Comparison of ENCODE assay signal across 15 cellular contexts in genomic region chr2:44713170-44713569, GRCh38.
DNase-seq lines count a peak whose midpoint lies in the region; ATAC-seq lines count a peak whose summit lies in the region.
"Had no signal": no experiment of that assay in that cellular context is flagged by ENCODE, and none has a peak within 500 bp of the region (broad histone marks: within the 10 kb centered on the region; RNA-seq: fewer than 3 reads in every experiment).

No MANE protein-coding gene starts in this region.

- peak; percentile 5 for DNase-seq in activated naive CD8-positive, alpha-beta T cell treated with anti-CD3 and anti-CD28 coated beads, Interleukin-2, amount 50 U/mL, for 24 hours
- DNase-seq in activated naive CD8-positive, alpha-beta T cell treated with anti-CD3 and anti-CD28 coated beads for 36 hours: no peak
- DNase-seq in SW480 (ENCODE audit: low spot score) (peak; percentile 45), SIG-M5 treated with dmso at 0.1 percent for 504 hours (lab: John Stamatoyannopoulos, UW; ENCODE audit: unreplicated experiment) (no peak), NCI-H82 treated with DMSO at 0.1 percent for 48 hours (lab: John Stamatoyannopoulos, UW; ENCODE audit: unreplicated experiment) (no peak)
- peak; percentile 54 for DNase-seq in stimulated activated naive B cell treated with anti-CD40 and anti-IgM and Interleukin-4, amounts not matched to agents 10 μg/mL and 1 μg/mL and 100 μg/mL, for 72 hours
- no peak for DNase-seq in activated T-cell treated with anti-CD3 and anti-CD28 coated beads, Interleukin-2, amount 50 U/mL, for 4 hours
- DNase-seq: colonic mucosa, GOT3, lower lobe of right lung, NCI-H2171, SIG-M5 had no signal

- H3K27me3 Mint-ChIP-seq in activated naive CD8-positive, alpha-beta T cell treated with anti-CD3 and anti-CD28 coated beads, Interleukin-2, amount 50 U/mL, for 24 hours: no peaks in the 10 kb centered on the region
- H3K27me3 Mint-ChIP-seq in activated naive CD8-positive, alpha-beta T cell treated with anti-CD3 and anti-CD28 coated beads for 36 hours: no peaks in the 10 kb centered on the region
- no peaks in the 10 kb centered on the region for H3K27me3 Mint-ChIP-seq in stimulated activated naive B cell treated with anti-CD40 and anti-IgM and Interleukin-4, amounts not matched to agents 10 μg/mL and 1 μg/mL and 100 μg/mL, for 72 hours
- H3K27me3 Mint-ChIP-seq in activated T-cell treated with anti-CD3 and anti-CD28 coated beads, Interleukin-2, amount 50 U/mL, for 4 hours (ENCODE audit: low read depth): no peaks in the 10 kb centered on the region

- H3K9me3 Mint-ChIP-seq in activated naive CD8-positive, alpha-beta T cell treated with anti-CD3 and anti-CD28 coated beads, Interleukin-2, amount 50 U/mL, for 24 hours: no peaks in the 10 kb centered on the region
- H3K9me3 Mint-ChIP-seq in activated naive CD8-positive, alpha-beta T cell treated with anti-CD3 and anti-CD28 coated beads for 36 hours: no peaks in the 10 kb centered on the region
- no peaks in the 10 kb centered on the region for H3K9me3 Mint-ChIP-seq in stimulated activated naive B cell treated with anti-CD40 and anti-IgM and Interleukin-4, amounts not matched to agents 10 μg/mL and 1 μg/mL and 100 μg/mL, for 72 hours
- H3K9me3 Mint-ChIP-seq in activated T-cell treated with anti-CD3 and anti-CD28 coated beads, Interleukin-2, amount 50 U/mL, for 4 hours: no peaks in the 10 kb centered on the region
- H3K9me3 Mint-ChIP-seq: nephron had no signal

- no peak for ATAC-seq in activated naive CD8-positive, alpha-beta T cell treated with anti-CD3 and anti-CD28 coated beads, Interleukin-2, amount 50 U/mL, for 24 hours
- peak; percentile 60 for ATAC-seq in HG03175 (IDR thresholded peaks at IDR 0.05; ENCODE audit: unreplicated experiment)
- peak; percentile 88 to 90 for ATAC-seq in stimulated activated naive B cell treated with anti-CD40 and anti-IgM and Interleukin-4, amounts not matched to agents 10 μg/mL and 1 μg/mL and 100 μg/mL, for 72 hours (replicated peaks)
- ATAC-seq in activated T-cell treated with anti-CD3 and anti-CD28 coated beads, Interleukin-2, amount 50 U/mL, for 4 hours: no peak
- ATAC-seq: gastroesophageal sphincter, lower lobe of right lung had no signal

- no peaks in the 10 kb centered on the region for H3K36me3 Mint-ChIP-seq in activated naive CD8-positive, alpha-beta T cell treated with anti-CD3 and anti-CD28 coated beads, Interleukin-2, amount 50 U/mL, for 24 hours (ENCODE audit: low read depth)
- H3K36me3 Mint-ChIP-seq in activated naive CD8-positive, alpha-beta T cell treated with anti-CD3 and anti-CD28 coated beads for 36 hours: peaks cover 1% of the 10 kb centered on the region
- peaks cover 0 to 2% of the 10 kb centered on the region in 2 donors for H3K36me3 Mint-ChIP-seq in stimulated activated naive B cell treated with anti-CD40 and anti-IgM and Interleukin-4, amounts not matched to agents 10 μg/mL and 1 μg/mL and 100 μg/mL, for 72 hours
- peaks cover 3% of the 10 kb centered on the region for H3K36me3 Mint-ChIP-seq in activated T-cell treated with anti-CD3 and anti-CD28 coated beads, Interleukin-2, amount 50 U/mL, for 4 hours (ENCODE audit: insufficient read depth)

- H3K27ac Mint-ChIP-seq in activated naive CD8-positive, alpha-beta T cell treated with anti-CD3 and anti-CD28 coated beads, Interleukin-2, amount 50 U/mL, for 24 hours: no peak overlapping the region
- no peak overlapping the region for H3K27ac Mint-ChIP-seq in activated naive CD8-positive, alpha-beta T cell treated with anti-CD3 and anti-CD28 coated beads for 36 hours
- peak overlapping the region; percentile 31 for H3K27ac Mint-ChIP-seq in stimulated activated naive B cell treated with anti-CD40 and anti-IgM and Interleukin-4, amounts not matched to agents 10 μg/mL and 1 μg/mL and 100 μg/mL, for 72 hours
- H3K27ac Mint-ChIP-seq: nephron had no signal

- H3K4me1 Mint-ChIP-seq in activated naive CD8-positive, alpha-beta T cell treated with anti-CD3 and anti-CD28 coated beads, Interleukin-2, amount 50 U/mL, for 24 hours: peaks cover 19% of the 10 kb centered on the region
- peaks cover 2% of the 10 kb centered on the region for H3K4me1 Mint-ChIP-seq in activated naive CD8-positive, alpha-beta T cell treated with anti-CD3 and anti-CD28 coated beads for 36 hours
- peaks cover 26 to 54% of the 10 kb centered on the region in 2 donors for H3K4me1 Mint-ChIP-seq in stimulated activated naive B cell treated with anti-CD40 and anti-IgM and Interleukin-4, amounts not matched to agents 10 μg/mL and 1 μg/mL and 100 μg/mL, for 72 hours
- peaks cover 8% of the 10 kb centered on the region for H3K4me1 Mint-ChIP-seq in activated T-cell treated with anti-CD3 and anti-CD28 coated beads, Interleukin-2, amount 50 U/mL, for 4 hours (ENCODE audit: low read depth)

- H3K4me3 Mint-ChIP-seq in activated naive CD8-positive, alpha-beta T cell treated with anti-CD3 and anti-CD28 coated beads, Interleukin-2, amount 50 U/mL, for 24 hours: no peak overlapping the region
- H3K4me3 Mint-ChIP-seq in activated naive CD8-positive, alpha-beta T cell treated with anti-CD3 and anti-CD28 coated beads for 36 hours: no peak overlapping the region
- peak overlapping the region; percentile 44 to 46 for H3K4me3 Mint-ChIP-seq in stimulated activated naive B cell treated with anti-CD40 and anti-IgM and Interleukin-4, amounts not matched to agents 10 μg/mL and 1 μg/mL and 100 μg/mL, for 72 hours
- H3K4me3 Mint-ChIP-seq in activated T-cell treated with anti-CD3 and anti-CD28 coated beads, Interleukin-2, amount 50 U/mL, for 4 hours: no peak overlapping the region
- H3K4me3 Mint-ChIP-seq: nephron had no signal

Comparison
In these comparisons a context has a peak if more than half of its experiments do, and no peak if none do; other contexts are left out.
1. DNase-seq: peak in activated naive CD8-positive, alpha-beta T cell treated with anti-CD3 and anti-CD28 coated beads, Interleukin-2, amount 50 U/mL, for 24 hours (single experiment), SW480 (single experiment) and stimulated activated naive B cell treated with anti-CD40 and anti-IgM and Interleukin-4, amounts not matched to agents 10 μg/mL and 1 μg/mL and 100 μg/mL, for 72 hours (single experiment); none in activated naive CD8-positive, alpha-beta T cell treated with anti-CD3 and anti-CD28 coated beads for 36 hours (single experiment), activated T-cell treated with anti-CD3 and anti-CD28 coated beads, Interleukin-2, amount 50 U/mL, for 4 hours (single experiment), SIG-M5 treated with dmso at 0.1 percent for 504 hours (single experiment) and NCI-H82 treated with DMSO at 0.1 percent for 48 hours (single experiment).
2. ATAC-seq: peak in HG03175 (single experiment) and stimulated activated naive B cell treated with anti-CD40 and anti-IgM and Interleukin-4, amounts not matched to agents 10 μg/mL and 1 μg/mL and 100 μg/mL, for 72 hours (2 of 2); none in activated naive CD8-positive, alpha-beta T cell treated with anti-CD3 and anti-CD28 coated beads, Interleukin-2, amount 50 U/mL, for 24 hours (single experiment) and activated T-cell treated with anti-CD3 and anti-CD28 coated beads, Interleukin-2, amount 50 U/mL, for 4 hours (0 of 2).
3. H3K4me3 Mint-ChIP-seq: peak in stimulated activated naive B cell treated with anti-CD40 and anti-IgM and Interleukin-4, amounts not matched to agents 10 μg/mL and 1 μg/mL and 100 μg/mL, for 72 hours (2 of 2); none in activated naive CD8-positive, alpha-beta T cell treated with anti-CD3 and anti-CD28 coated beads, Interleukin-2, amount 50 U/mL, for 24 hours (single experiment), activated naive CD8-positive, alpha-beta T cell treated with anti-CD3 and anti-CD28 coated beads for 36 hours (single experiment) and activated T-cell treated with anti-CD3 and anti-CD28 coated beads, Interleukin-2, amount 50 U/mL, for 4 hours (single experiment).